ENCODE assay signal across 13 cellular contexts in the genomic region with DNA sequence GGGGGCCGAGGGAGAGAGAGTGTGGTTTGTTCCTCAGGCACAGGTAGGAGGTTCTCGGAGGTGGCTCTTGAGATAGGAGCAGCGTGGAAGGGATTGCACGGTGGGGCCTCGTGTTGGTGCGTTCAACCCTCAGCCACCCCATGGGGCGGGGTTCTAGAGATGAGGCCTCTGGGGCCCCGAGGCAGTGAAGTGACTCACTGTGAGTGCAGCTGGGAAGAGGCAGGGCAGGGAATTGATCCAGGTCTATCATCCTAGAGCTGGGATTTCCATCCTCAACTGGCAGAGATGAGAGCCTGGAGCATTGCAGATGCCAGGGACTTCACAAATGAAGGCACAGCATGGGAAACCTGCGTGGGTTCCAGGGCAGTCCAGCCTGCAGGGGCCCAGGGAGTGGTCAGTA.
DNase-seq lines count a peak whose midpoint lies in the region; ATAC-seq, FAIRE-seq and TF ChIP-seq lines count a peak whose summit lies in the region.
"Had no signal": no experiment of that assay in that cellular context is flagged by ENCODE, and none has a peak within 500 bp of the region (broad histone marks: within the 10 kb centered on the region; RNA-seq: fewer than 3 reads in every experiment).

No MANE protein-coding gene starts in this region.

- H3K4me1 Mint-ChIP-seq in stimulated activated effector memory CD8-positive, alpha-beta T cell treated with anti-CD3 and anti-CD28 coated beads, Interleukin-12 subunit alpha, Interleukin-12 subunit beta, amount 100 ng/mL, for 72 hours = peaks cover 9% of the 10 kb centered on the region

- no peak overlapping the region for H3K4me3 Mint-ChIP-seq in stimulated activated effector memory CD8-positive, alpha-beta T cell treated with anti-CD3 and anti-CD28 coated beads, Interleukin-12 subunit alpha, Interleukin-12 subunit beta, amount 100 ng/mL, for 72 hours
- H3K4me3 Mint-ChIP-seq: activated B cell treated with CpG ODN at 0.5 μM for 24 hours, type B pancreatic cell had no signal

- no peak for FAIRE-seq in H54 (lab: Jason Lieb, UNC)

- no peak for TF ChIP-seq POLR2A in H54 (IDR thresholded peaks at IDR 0.05; ENCODE audit: low read depth, low read length)

- peaks cover 2% of the 10 kb centered on the region for H3K36me3 Mint-ChIP-seq in stimulated activated effector memory CD8-positive, alpha-beta T cell treated with anti-CD3 and anti-CD28 coated beads, Interleukin-12 subunit alpha, Interleukin-12 subunit beta, amount 100 ng/mL, for 72 hours
- H3K36me3 Mint-ChIP-seq: IgD-negative memory B cell, type B pancreatic cell had no signal

- peak overlapping the region; percentile 73 for H3K27ac Mint-ChIP-seq in stimulated activated effector memory CD8-positive, alpha-beta T cell treated with anti-CD3 and anti-CD28 coated beads, Interleukin-12 subunit alpha, Interleukin-12 subunit beta, amount 100 ng/mL, for 72 hours
- H3K27ac Mint-ChIP-seq: activated B cell treated with CpG ODN at 0.5 μM for 24 hours, type B pancreatic cell had no signal

- H3K9me3 Mint-ChIP-seq in stimulated activated effector memory CD8-positive, alpha-beta T cell treated with anti-CD3 and anti-CD28 coated beads, Interleukin-12 subunit alpha, Interleukin-12 subunit beta, amount 100 ng/mL, for 72 hours = no peaks in the 10 kb centered on the region
- H3K9me3 Mint-ChIP-seq: activated B cell treated with CpG ODN at 0.5 μM for 24 hours, IgD-negative memory B cell, type B pancreatic cell had no signal

- DNase-seq in H54 (ENCODE audit: insufficient read length, low spot score) = peak; percentile 83
- peak; percentile 73 for DNase-seq in T1000 (lab: John Stamatoyannopoulos, UW)
- peak; percentile 54 for DNase-seq in fibroblast of the conjunctiva (ENCODE audit: low read depth)
- DNase-seq in stimulated activated effector memory CD8-positive, alpha-beta T cell treated with anti-CD3 and anti-CD28 coated beads, Interleukin-12 subunit alpha, Interleukin-12 subunit beta, amount 100 ng/mL, for 72 hours (ENCODE audit: low spot score in 2 of 2) = no peak
- DNase-seq in COLO829 (ENCODE audit: low spot score) = no peak
- DNase-seq: activated B cell treated with CpG ODN at 0.5 μM for 24 hours, colonic mucosa, heart right ventricle had no signal

- no peak for ATAC-seq in stimulated activated effector memory CD8-positive, alpha-beta T cell treated with anti-CD3 and anti-CD28 coated beads, Interleukin-12 subunit alpha, Interleukin-12 subunit beta, amount 100 ng/mL, for 72 hours
- ATAC-seq in HG03571 (IDR thresholded peaks at IDR 0.05; ENCODE audit: unreplicated experiment) (no peak), HG02973 (IDR thresholded peaks at IDR 0.05; ENCODE audit: unreplicated experiment) (no peak)
- ATAC-seq: Right ventricle myocardium inferior had no signal

Comparison
In these comparisons a context has a peak if more than half of its experiments do, and no peak if none do; other contexts are left out.
1. DNase-seq: peak in H54 (single experiment), T1000 (single experiment) and fibroblast of the conjunctiva (single experiment); none in stimulated activated effector memory CD8-positive, alpha-beta T cell treated with anti-CD3 and anti-CD28 coated beads, Interleukin-12 subunit alpha, Interleukin-12 subunit beta, amount 100 ng/mL, for 72 hours (0 of 2) and COLO829 (single experiment).